Comparison of ENCODE assay signal across 8 cellular contexts in the genomic region with DNA sequence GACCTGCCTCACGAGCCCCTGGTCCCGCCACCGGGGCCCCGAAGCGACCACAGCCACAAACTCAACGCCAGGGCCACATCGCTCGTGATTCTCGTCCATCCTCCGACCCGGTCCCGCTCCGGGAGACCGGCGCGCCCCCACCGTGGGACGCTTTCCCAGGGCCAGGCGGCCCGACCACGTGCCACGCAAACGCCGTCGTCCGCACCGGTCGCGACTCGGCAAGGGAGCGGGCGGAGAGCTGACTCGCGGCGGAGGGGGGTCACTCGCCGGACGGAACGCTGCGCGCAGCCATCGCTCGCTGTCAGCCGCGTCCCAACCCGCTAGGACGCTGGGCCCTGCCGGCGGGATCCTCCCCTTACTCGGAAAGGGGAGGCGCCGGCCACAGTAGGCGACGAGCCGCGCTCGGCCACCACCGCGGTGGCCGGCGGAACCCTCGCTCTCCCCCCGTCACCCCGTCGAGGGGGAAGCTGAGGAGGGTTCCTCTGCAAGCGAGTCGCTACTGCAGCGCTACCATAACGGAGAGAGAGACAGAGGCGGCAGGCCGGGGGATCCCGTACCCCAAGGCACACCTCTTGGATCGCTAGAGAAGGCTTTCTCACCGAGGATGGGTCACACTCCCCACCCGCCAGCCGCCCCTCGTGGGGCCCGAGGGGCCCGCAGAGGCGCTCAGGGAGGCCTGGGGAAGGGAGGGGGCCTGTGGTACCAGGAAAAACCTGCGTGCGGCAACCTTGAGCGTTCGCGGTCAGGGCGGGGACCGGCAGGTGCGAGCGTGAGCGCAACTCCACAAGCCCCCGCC.
A peak's percentile ranks its signal among the peaks of the same experiment; 100 is the strongest.
DNase-seq lines count a peak whose midpoint lies in the region; ATAC-seq, FAIRE-seq and TF ChIP-seq lines count a peak whose summit lies in the region.

No MANE protein-coding gene starts in this region.

- peak overlapping the region in 1 of 4 donors; percentile 67 for H3K4me3 Mint-ChIP-seq in CD4-positive, CD25-positive, alpha-beta regulatory T cell
- H3K4me3 Mint-ChIP-seq in T-helper 17 cell: peak overlapping the region; percentile 88
- H3K4me3 Mint-ChIP-seq in stimulated activated naive B cell treated with anti-CD40 and anti-IgM and Interleukin-4, amounts not matched to agents 10 μg/mL and 1 μg/mL and 100 μg/mL, for 72 hours: peak overlapping the region in 1 of 2 donors; percentile 53

- H2AFZ ChIP-seq in neural cell (ENCODE audit: low read depth, low read length): peak overlapping the region; percentile 40

- peaks cover 20% of the 10 kb centered on the region for H3K27me3 Mint-ChIP-seq in CD4-positive, CD25-positive, alpha-beta regulatory T cell
- H3K27me3 Mint-ChIP-seq in T-helper 17 cell: peaks cover 18% of the 10 kb centered on the region
- H3K27me3 Mint-ChIP-seq in stimulated activated naive B cell treated with anti-CD40 and anti-IgM and Interleukin-4, amounts not matched to agents 10 μg/mL and 1 μg/mL and 100 μg/mL, for 72 hours: peaks cover 22 to 26% of the 10 kb centered on the region in 2 donors

- H3K79me2 ChIP-seq in neural cell (replicated peaks; ENCODE audit: insufficient read depth, low read length): no peaks in the 10 kb centered on the region

- peak; percentile 81 to 83 for ATAC-seq in CD4-positive, CD25-positive, alpha-beta regulatory T cell (ENCODE audit: low read depth in 2 of 2)
- ATAC-seq in T-helper 17 cell: peak; percentile 89
- no peak for ATAC-seq in stimulated activated naive B cell treated with anti-CD40 and anti-IgM and Interleukin-4, amounts not matched to agents 10 μg/mL and 1 μg/mL and 100 μg/mL, for 72 hours (replicated peaks)
- no peak for ATAC-seq in HG03039 (IDR thresholded peaks at IDR 0.05; ENCODE audit: unreplicated experiment)

- no peaks in the 10 kb centered on the region for H3K9me3 ChIP-seq in CD4-positive, CD25-positive, alpha-beta regulatory T cell (ENCODE audit: control insufficient read depth in 2 of 2, low read length in 2 of 2)
- H3K9me3 ChIP-seq in T-helper 17 cell (ENCODE audit: control insufficient read depth, low read length, poor library complexity, severe bottlenecking) (no peaks in the 10 kb centered on the region), neural cell (ENCODE audit: low read length) (peaks cover 5% of the 10 kb centered on the region)

- peaks cover 2% of the 10 kb centered on the region for H3K27me3 ChIP-seq in CD4-positive, CD25-positive, alpha-beta regulatory T cell (ENCODE audit: control insufficient read depth, insufficient read depth, low read length)
- peaks cover 17% of the 10 kb centered on the region for H3K27me3 ChIP-seq in bronchial epithelial cell (ENCODE audit: control insufficient read depth, insufficient read depth, low read length)
- peaks cover 56% of the 10 kb centered on the region for H3K27me3 ChIP-seq in neural cell (ENCODE audit: insufficient read depth, low read depth, low read length)

- H3K27ac ChIP-seq in CD4-positive, CD25-positive, alpha-beta regulatory T cell (ENCODE audit: insufficient read depth, low read length, poor library complexity, severe bottlenecking): peak overlapping the region; percentile 47
- no peak overlapping the region for H3K27ac ChIP-seq in neural cell (ENCODE audit: low read length)

- H3K36me3 ChIP-seq in CD4-positive, CD25-positive, alpha-beta regulatory T cell (ENCODE audit: control insufficient read depth, insufficient read depth, low read length): no peaks in the 10 kb centered on the region
- H3K36me3 ChIP-seq in bronchial epithelial cell (ENCODE audit: control insufficient read depth, insufficient read depth, low read length): no peaks in the 10 kb centered on the region
- no peaks in the 10 kb centered on the region for H3K36me3 ChIP-seq in neural cell (ENCODE audit: insufficient read depth, low read length)

- H3K4me1 Mint-ChIP-seq in CD4-positive, CD25-positive, alpha-beta regulatory T cell: peaks cover 0 to 22% (median 11%) of the 10 kb centered on the region in 4 donors
- H3K4me1 Mint-ChIP-seq in T-helper 17 cell: peaks cover 8% of the 10 kb centered on the region
- no peaks in the 10 kb centered on the region for H3K4me1 Mint-ChIP-seq in stimulated activated naive B cell treated with anti-CD40 and anti-IgM and Interleukin-4, amounts not matched to agents 10 μg/mL and 1 μg/mL and 100 μg/mL, for 72 hours

- DNase-seq in CD4-positive, CD25-positive, alpha-beta regulatory T cell: peak; percentile 37 to 70 (median 65)
- DNase-seq in T-helper 17 cell: peak; percentile 6 to 42 (median 7)
- no peak for DNase-seq in bronchial epithelial cell (ENCODE audit: low read depth)
- DNase-seq in stimulated activated naive B cell treated with anti-CD40 and anti-IgM and Interleukin-4, amounts not matched to agents 10 μg/mL and 1 μg/mL and 100 μg/mL, for 72 hours: no peak
- DNase-seq in UCSD-AML1 (lab: John Stamatoyannopoulos, UW; ENCODE audit: unreplicated experiment): no peak
- DNase-seq in NCI-H2196 treated with DMSO at 0.1 percent for 48 hours (lab: John Stamatoyannopoulos, UW; ENCODE audit: unreplicated experiment): no peak

- no peaks in the 10 kb centered on the region for H4K20me1 ChIP-seq in neural cell (ENCODE audit: insufficient read depth)

- no peak overlapping the region for H3K27ac Mint-ChIP-seq in CD4-positive, CD25-positive, alpha-beta regulatory T cell
- H3K27ac Mint-ChIP-seq in T-helper 17 cell: no peak overlapping the region
- no peak overlapping the region for H3K27ac Mint-ChIP-seq in stimulated activated naive B cell treated with anti-CD40 and anti-IgM and Interleukin-4, amounts not matched to agents 10 μg/mL and 1 μg/mL and 100 μg/mL, for 72 hours

- no peak overlapping the region for H3K4me3 ChIP-seq in CD4-positive, CD25-positive, alpha-beta regulatory T cell (ENCODE audit: low read depth, low read length)
- H3K4me3 ChIP-seq in bronchial epithelial cell (ENCODE audit: low read depth, low read length) (peak overlapping the region; percentile 4), neural cell (ENCODE audit: low read length) (peak overlapping the region; percentile 73)

- peaks cover 3% of the 10 kb centered on the region for H3K36me3 Mint-ChIP-seq in CD4-positive, CD25-positive, alpha-beta regulatory T cell
- H3K36me3 Mint-ChIP-seq in T-helper 17 cell (ENCODE audit: low read depth): peaks cover 5% of the 10 kb centered on the region
- peaks cover 0 to 3% of the 10 kb centered on the region in 2 donors for H3K36me3 Mint-ChIP-seq in stimulated activated naive B cell treated with anti-CD40 and anti-IgM and Interleukin-4, amounts not matched to agents 10 μg/mL and 1 μg/mL and 100 μg/mL, for 72 hours

- H3K4me2 ChIP-seq in neural cell (ENCODE audit: low read length): no peak overlapping the region

- TF ChIP-seq CTCF in bronchial epithelial cell (IDR thresholded peaks at IDR 0.05; ENCODE audit: insufficient read depth, low read length, severe bottlenecking): no peak
- TF ChIP-seq CTCF in neural cell (IDR thresholded peaks at IDR 0.05; ENCODE audit: poor library complexity, severe bottlenecking): peak; percentile 30

- peaks cover 0 to 9% (median 3%) of the 10 kb centered on the region in 7 donors for H3K9me3 Mint-ChIP-seq in CD4-positive, CD25-positive, alpha-beta regulatory T cell
- peaks cover 0 to 1% of the 10 kb centered on the region in 2 donors for H3K9me3 Mint-ChIP-seq in stimulated activated naive B cell treated with anti-CD40 and anti-IgM and Interleukin-4, amounts not matched to agents 10 μg/mL and 1 μg/mL and 100 μg/mL, for 72 hours

- no peak for TF ChIP-seq RAD21 in neural cell (conservative IDR thresholded peaks at IDR 0.05)

- H3K9ac ChIP-seq in neural cell (ENCODE audit: low read length): no peak overlapping the region

- no peak for TF ChIP-seq EP300 in neural cell (conservative IDR thresholded peaks at IDR 0.05; ENCODE audit: poor library complexity, severe bottlenecking)

- FAIRE-seq in bronchial epithelial cell (lab: Jason Lieb, UNC): no peak

- no peaks in the 10 kb centered on the region for H3K9me2 ChIP-seq in neural cell (ENCODE audit: insufficient read depth, low read length)

- no peaks in the 10 kb centered on the region for H3K4me1 ChIP-seq in CD4-positive, CD25-positive, alpha-beta regulatory T cell (ENCODE audit: control insufficient read depth, insufficient read depth, low read length, poor library complexity, severe bottlenecking)

- no peaks in the 10 kb centered on the region for H3F3A ChIP-seq in neural cell (ENCODE audit: insufficient read depth, low read length, poor library complexity, severe bottlenecking)

TF ChIP-seq in neural cell, 6 proteins besides CTCF, POLR2A, EP300 and RAD21:
- TF ChIP-seq EZH2 (IDR thresholded peaks at IDR 0.05; ENCODE audit: borderline replicate concordance, insufficient read depth, low read length, poor library complexity, severe bottlenecking): peak; percentile 72
- TF ChIP-seq POLR2AphosphoS5 (IDR thresholded peaks at IDR 0.05): no peak

Comparison
In these comparisons a context has a peak if more than half of its experiments do, and no peak if none do; other contexts are left out.
1. ATAC-seq: peak in CD4-positive, CD25-positive, alpha-beta regulatory T cell (2 of 2) and T-helper 17 cell (single experiment); none in stimulated activated naive B cell treated with anti-CD40 and anti-IgM and Interleukin-4, amounts not matched to agents 10 μg/mL and 1 μg/mL and 100 μg/mL, for 72 hours (0 of 2) and HG03039 (single experiment).
2. DNase-seq: peak in CD4-positive, CD25-positive, alpha-beta regulatory T cell (3 of 3) and T-helper 17 cell (3 of 3); none in bronchial epithelial cell (single experiment), stimulated activated naive B cell treated with anti-CD40 and anti-IgM and Interleukin-4, amounts not matched to agents 10 μg/mL and 1 μg/mL and 100 μg/mL, for 72 hours (single experiment), UCSD-AML1 (single experiment) and NCI-H2196 treated with DMSO at 0.1 percent for 48 hours (single experiment).